In genomic region chr5:1326547-1326902, GRCh38 we compare ENCODE assay signal across 10 cellular contexts. TPM values are rescaled to one million over a fixed set of nuclear protein-coding genes. Genes with fewer than 3 reads are reported as not detected.
A peak's percentile ranks its signal among the peaks of the same experiment; 100 is the strongest.
DNase-seq lines count a peak whose midpoint lies in the region; ATAC-seq, FAIRE-seq and TF ChIP-seq lines count a peak whose summit lies in the region.
"Not testable (repeated sequence)": the region's sequence is repeated elsewhere in the genome, so short reads cannot be mapped to it uniquely, and the experiment has no call there.
"Had no signal": no experiment of that assay in that cellular context is flagged by ENCODE, and none has a peak within 500 bp of the region (broad histone marks: within the 10 kb centered on the region; RNA-seq: fewer than 3 reads in every experiment).

No MANE protein-coding gene starts in this region.

- H3K18ac ChIP-seq in mesenchymal stem cell (ENCODE audit: low read depth in 1 of 2, low read length in 2 of 2), result not testable (repeated sequence)

- not testable (repeated sequence) for H4K91ac ChIP-seq in mesenchymal stem cell (ENCODE audit: low read length)

- peak; percentile 20 for DNase-seq in CD14-positive monocyte (ENCODE audit: low spot score)
- not testable (repeated sequence) for DNase-seq in HTR-8/SVneo (ENCODE audit: insufficient read length, low spot score); WTC11 (ENCODE audit: low spot score); astrocyte (ENCODE audit: low read depth); endothelial cell (ENCODE audit: low spot score); mesenchymal stem cell; progenitor cell of endocrine pancreas (ENCODE audit: low spot score, unreplicated experiment)

- H2BK5ac ChIP-seq in mesenchymal stem cell (ENCODE audit: low read depth, low read length, poor library complexity, severe bottlenecking), result not testable (repeated sequence)

- not testable (repeated sequence) for H3K4me1 Mint-ChIP-seq in CD14-positive monocyte; WTC11; endothelial cell (ENCODE audit: unreplicated experiment); progenitor cell of endocrine pancreas (ENCODE audit: low read depth)
- H3K4me1 Mint-ChIP-seq in astrocyte (ENCODE audit: low read depth, unreplicated experiment), result peaks cover 19% of the 10 kb centered on the region

- H3K4me2 ChIP-seq in astrocyte (ENCODE audit: low read length), result peak overlapping the region; percentile 22
- H3K4me2 ChIP-seq in mesenchymal stem cell (ENCODE audit: low read length, poor library complexity, severe bottlenecking), result not testable (repeated sequence)

- FAIRE-seq in HTR-8/SVneo (lab: Jason Lieb, UNC), result peak; percentile 74
- not testable (repeated sequence) for FAIRE-seq in astrocyte (lab: Jason Lieb, UNC)

- H3K27me3 ChIP-seq in astrocyte (ENCODE audit: insufficient read depth, low read length); mesenchymal stem cell (ENCODE audit: control insufficient read depth in 1 of 2, insufficient read depth in 1 of 2, low read length in 2 of 2): not testable (repeated sequence)

- H3K4ac ChIP-seq in mesenchymal stem cell (ENCODE audit: low read depth in 1 of 2, low read length in 2 of 2), result not testable (repeated sequence)

- H3K4me1 ChIP-seq in astrocyte (ENCODE audit: insufficient read depth, low read length); mesenchymal stem cell (ENCODE audit: control insufficient read depth, insufficient read depth, low read depth, low read length): not testable (repeated sequence)

- POLR2A ChIA-PET in WTC11 (lab: Charles Lee), result not testable (repeated sequence)

- not testable (repeated sequence) for H2BK12ac ChIP-seq in mesenchymal stem cell (ENCODE audit: low read length in 2 of 2)

- not testable (repeated sequence) for H3K9me3 Mint-ChIP-seq in CD14-positive monocyte; WTC11; endothelial cell (ENCODE audit: unreplicated experiment); progenitor cell of endocrine pancreas (ENCODE audit: low read depth)
- peaks cover 38% of the 10 kb centered on the region for H3K9me3 Mint-ChIP-seq in astrocyte (ENCODE audit: unreplicated experiment)

- not testable (repeated sequence) for H4K8ac ChIP-seq in mesenchymal stem cell (ENCODE audit: low read length)

- not testable (repeated sequence) for H3K14ac ChIP-seq in mesenchymal stem cell (ENCODE audit: low read length in 2 of 2)

- H3K4me3 ChIP-seq in astrocyte (ENCODE audit: insufficient read depth, low read depth, low read length); mesenchymal stem cell (ENCODE audit: insufficient read depth in 1 of 2, low read depth in 1 of 2, low read length in 2 of 2): not testable (repeated sequence)

- 40% methylated on average over 6 of the region's 6 CpGs for WGBS in mesenchymal stem cell

- not testable (repeated sequence) for H3K9me3 ChIP-seq in astrocyte (ENCODE audit: insufficient read depth, low read depth, low read length); mesenchymal stem cell (ENCODE audit: control insufficient read depth, low read length)

- peaks cover 12% of the 10 kb centered on the region for H3K36me3 ChIP-seq in astrocyte (ENCODE audit: insufficient read depth, low read length)
- H3K36me3 ChIP-seq in mesenchymal stem cell (ENCODE audit: control insufficient read depth in 1 of 2, insufficient read depth in 2 of 2, low read depth in 1 of 2, low read length in 2 of 2), result peaks cover 54 to 72% of the 10 kb centered on the region in 2 experiments

- peak overlapping the region in 1 of 2 donors; percentile 14 for H3K4me3 Mint-ChIP-seq in CD14-positive monocyte
- H3K4me3 Mint-ChIP-seq in WTC11; progenitor cell of endocrine pancreas (ENCODE audit: low read depth): not testable (repeated sequence)
- peak overlapping the region; percentile 34 for H3K4me3 Mint-ChIP-seq in astrocyte (ENCODE audit: unreplicated experiment)
- peak overlapping the region; percentile 62 for H3K4me3 Mint-ChIP-seq in endothelial cell (ENCODE audit: unreplicated experiment)

- H3K27me3 Mint-ChIP-seq in CD14-positive monocyte (ENCODE audit: low read depth in 3 of 3); WTC11 (ENCODE audit: low read depth); astrocyte (ENCODE audit: low read depth, unreplicated experiment); progenitor cell of endocrine pancreas: not testable (repeated sequence)
- H3K27me3 Mint-ChIP-seq in endothelial cell (ENCODE audit: unreplicated experiment), result peaks cover 15% of the 10 kb centered on the region

- H4K20me1 ChIP-seq in astrocyte (ENCODE audit: insufficient read depth, low read length), result peaks cover 34% of the 10 kb centered on the region

- peak overlapping the region; percentile 26 for H3K27ac ChIP-seq in astrocyte (ENCODE audit: low read depth, low read length)
- H3K27ac ChIP-seq in mesenchymal stem cell (ENCODE audit: low read length, poor library complexity, severe bottlenecking), result peak overlapping the region; percentile 89

- not testable (repeated sequence) for H3K23ac ChIP-seq in mesenchymal stem cell (ENCODE audit: low read length in 2 of 2)

- CTCF ChIA-PET in WTC11 (lab: Charles Lee), result interaction anchor here (0.8 to 2.4 kb wide), 6 partner anchors 11 to 318 kb away, joined by 3 to 8 read pairs (median 4); partner anchors contain the start of gene TERT

- not testable (repeated sequence) for TF ChIP-seq CTCF in CD14-positive monocyte (IDR thresholded peaks at IDR 0.05); WTC11 (IDR thresholded peaks at IDR 0.05); astrocyte (IDR thresholded peaks at IDR 0.05; ENCODE audit: insufficient read depth, low read depth, low read length); endothelial cell (IDR thresholded peaks at IDR 0.05; ENCODE audit: unreplicated experiment); progenitor cell of endocrine pancreas (IDR thresholded peaks at IDR 0.05; ENCODE audit: unreplicated experiment)

- H3K79me1 ChIP-seq in mesenchymal stem cell (replicated peaks; ENCODE audit: low read length, poor library complexity, severe bottlenecking), result peaks cover 23% of the 10 kb centered on the region

- not testable (repeated sequence) for H3K9ac ChIP-seq in astrocyte (ENCODE audit: low read length); mesenchymal stem cell (ENCODE audit: low read length)

- intact Hi-C loops in CD14-positive monocyte (cut with micrococcal nuclease), result not testable (repeated sequence)

- H2AFZ ChIP-seq in astrocyte (ENCODE audit: low read depth, low read length); mesenchymal stem cell (ENCODE audit: low read depth, low read length): not testable (repeated sequence)

- H2AK5ac ChIP-seq in mesenchymal stem cell (ENCODE audit: low read length, severe bottlenecking), result not testable (repeated sequence)

- H2BK15ac ChIP-seq in mesenchymal stem cell (ENCODE audit: low read depth, poor library complexity, severe bottlenecking), result not testable (repeated sequence)

- peak overlapping the region in 2 of 7 donors; percentile 31 to 39 for H3K27ac Mint-ChIP-seq in CD14-positive monocyte
- peak overlapping the region; percentile 94 for H3K27ac Mint-ChIP-seq in WTC11
- H3K27ac Mint-ChIP-seq in astrocyte (ENCODE audit: unreplicated experiment), result peak overlapping the region; percentile 99
- peak overlapping the region; percentile 78 for H3K27ac Mint-ChIP-seq in endothelial cell (ENCODE audit: unreplicated experiment)
- H3K27ac Mint-ChIP-seq in progenitor cell of endocrine pancreas, result peak overlapping the region; percentile 83

- H3K36me3 Mint-ChIP-seq in CD14-positive monocyte (peaks cover 68 to 71% of the 10 kb centered on the region in 2 donors), WTC11 (peaks cover 62% of the 10 kb centered on the region), astrocyte (ENCODE audit: low read depth, unreplicated experiment) (peaks cover 55% of the 10 kb centered on the region), endothelial cell (ENCODE audit: low read depth, unreplicated experiment) (peaks cover 60% of the 10 kb centered on the region), progenitor cell of endocrine pancreas (ENCODE audit: insufficient read depth) (peaks cover 11% of the 10 kb centered on the region)

- not testable (repeated sequence) for ATAC-seq in WTC11

- H3K79me2 ChIP-seq in astrocyte (ENCODE audit: insufficient read depth, low read length), result not testable (repeated sequence)

- not testable (repeated sequence) for H2BK120ac ChIP-seq in mesenchymal stem cell (ENCODE audit: low read depth, low read length)

RNA-seq across cellular contexts. Expression of gene CLPTM1L, which starts 18.4 kb away (rescaled TPM):
- polyA plus RNA-seq in CD14-positive monocyte, result 10 to 100 TPM; 14.1 to 35.0 TPM
- 73.4 to 92.8 TPM (median 73.8 TPM) in 3 replicates for total RNA-seq in WTC11 (2021)
- total RNA-seq in astrocyte, result 131 TPM in 2 replicates
- total RNA-seq in endothelial cell (ENCODE audit: unreplicated experiment), result 86.6 TPM
- polyA plus RNA-seq in mesenchymal stem cell (2013, experiment 1 of 2), result 63.5 TPM
- 62.4 TPM for polyA plus RNA-seq in mesenchymal stem cell (2013, experiment 2 of 2)
- total RNA-seq in progenitor cell of endocrine pancreas, result 90.3 and 95.4 TPM in 2 replicates

RNA-seq across cellular contexts. Expression of gene TERT, which starts 31.7 kb away (rescaled TPM):
- polyA plus RNA-seq in CD14-positive monocyte, result not detected
- total RNA-seq in WTC11 (2021) (40.4 to 42.9 TPM (median 40.5 TPM) in 3 replicates), astrocyte (0.10 and 0.50 TPM in 2 replicates), endothelial cell (ENCODE audit: unreplicated experiment) (0.28 TPM), progenitor cell of endocrine pancreas (3.5 and 4.3 TPM in 2 replicates)
- not detected for polyA plus RNA-seq in mesenchymal stem cell (2013, experiment 1 of 2)
- polyA plus RNA-seq in mesenchymal stem cell (2013, experiment 2 of 2), result not detected
- total RNA-seq: dermis microvascular lymphatic vessel endothelial cell, lung microvascular endothelial cell, right lobe of liver had no signal
